ENCODE assay signal across 8 cellular contexts in the genomic region with DNA sequence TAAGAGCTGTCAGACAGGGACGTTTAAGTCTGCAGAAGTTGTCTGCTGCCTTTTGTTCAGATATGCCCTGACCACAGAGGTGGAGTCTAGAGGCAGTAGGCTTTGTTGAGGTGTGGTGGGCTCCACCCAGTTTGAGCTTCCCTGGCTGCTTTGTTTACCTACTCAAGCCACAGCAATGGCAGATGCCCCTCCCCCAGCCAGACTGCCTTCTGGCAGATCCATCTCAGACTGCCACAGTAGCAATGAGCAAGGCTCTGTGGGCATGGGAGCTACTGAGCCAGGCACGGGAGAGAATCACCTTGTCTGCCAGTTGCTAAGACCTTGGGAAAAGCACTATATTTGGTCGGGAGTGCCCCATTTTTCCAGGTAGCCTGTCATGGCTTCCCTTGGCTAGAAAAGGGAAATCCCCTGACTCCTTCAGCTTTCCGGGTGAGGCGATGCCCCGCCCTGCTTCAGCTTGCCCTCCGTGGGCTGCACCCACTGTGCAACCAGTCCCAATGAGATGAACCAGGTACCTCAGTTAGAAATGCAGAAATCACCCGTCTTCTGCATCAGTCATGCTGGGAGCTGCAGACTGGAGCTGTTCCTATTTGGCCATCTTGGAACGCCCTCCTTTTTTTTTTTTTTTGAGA.
DNase-seq lines count a peak whose midpoint lies in the region.
"Not testable (repeated sequence)": the region's sequence is repeated elsewhere in the genome, so short reads cannot be mapped to it uniquely, and the experiment has no call there.

No MANE protein-coding gene starts in this region.

- POLR2A ChIA-PET in CD8-positive, alpha-beta memory T cell (lab: Charles Lee), result interaction anchor here (0.6 to 1.3 kb wide), 3 partner anchors 85 to 1226 kb away, joined by 3 to 6 read pairs (median 6); no protein-coding TSS in a partner anchor
- POLR2A ChIA-PET in activated CD4-positive, alpha-beta memory T cell treated with anti-CD3 and anti-CD28 coated beads for 36 hours (lab: Charles Lee), result not testable (repeated sequence)

- H3K27me3 Mint-ChIP-seq in CD8-positive, alpha-beta memory T cell, result peaks cover 17 to 36% of the 10 kb centered on the region in 2 donors
- not testable (repeated sequence) for H3K27me3 Mint-ChIP-seq in activated CD4-positive, alpha-beta memory T cell treated with anti-CD3 and anti-CD28 coated beads for 36 hours

- peak overlapping the region in 5 of 8 donors; percentile 5 to 86 (median 63) for H3K27ac Mint-ChIP-seq in CD8-positive, alpha-beta memory T cell
- not testable (repeated sequence) for H3K27ac Mint-ChIP-seq in activated CD4-positive, alpha-beta memory T cell treated with anti-CD3 and anti-CD28 coated beads for 36 hours

- not testable (repeated sequence) for H3K4me3 ChIP-seq in CD8-positive, alpha-beta memory T cell (ENCODE audit: low read length)

- not testable (repeated sequence) for H3K9me3 ChIP-seq in CD8-positive, alpha-beta memory T cell (ENCODE audit: low read length)

- peak overlapping the region; percentile 53 to 75 (median 71) for H3K4me3 Mint-ChIP-seq in CD8-positive, alpha-beta memory T cell
- peak overlapping the region; percentile 53 for H3K4me3 Mint-ChIP-seq in activated CD4-positive, alpha-beta memory T cell treated with anti-CD3 and anti-CD28 coated beads for 36 hours

- not testable (repeated sequence) for H3K4me1 ChIP-seq in CD8-positive, alpha-beta memory T cell (ENCODE audit: insufficient read depth, low read length)

- not testable (repeated sequence) for H3K36me3 ChIP-seq in CD8-positive, alpha-beta memory T cell (ENCODE audit: insufficient read depth, low read length)

- not testable (repeated sequence) for H3K27me3 ChIP-seq in CD8-positive, alpha-beta memory T cell (ENCODE audit: insufficient read depth, low read length, poor library complexity, severe bottlenecking)

- peaks cover 5 to 18% (median 7%) of the 10 kb centered on the region in 5 donors for H3K9me3 Mint-ChIP-seq in CD8-positive, alpha-beta memory T cell
- peaks cover 16% of the 10 kb centered on the region for H3K9me3 Mint-ChIP-seq in activated CD4-positive, alpha-beta memory T cell treated with anti-CD3 and anti-CD28 coated beads for 36 hours

- peaks cover 0 to 17% (median 3%) of the 10 kb centered on the region in 3 donors for H3K36me3 Mint-ChIP-seq in CD8-positive, alpha-beta memory T cell
- H3K36me3 Mint-ChIP-seq in activated CD4-positive, alpha-beta memory T cell treated with anti-CD3 and anti-CD28 coated beads for 36 hours, result not testable (repeated sequence)

- intact Hi-C loops in activated CD4-positive, alpha-beta memory T cell treated with anti-CD3 and anti-CD28 coated beads for 36 hours (cut with micrococcal nuclease), result not testable (repeated sequence)

- CTCF ChIA-PET in CD8-positive, alpha-beta memory T cell (lab: Charles Lee), result interaction anchor here (1.1 to 1.9 kb wide), 2 partner anchors 13 to 49 kb away, joined by 3 to 4 read pairs; no protein-coding TSS in a partner anchor
- CTCF ChIA-PET in activated CD4-positive, alpha-beta memory T cell treated with anti-CD3 and anti-CD28 coated beads for 36 hours (lab: Charles Lee), result interaction anchor here (0.8 to 1.3 kb wide), 2 partner anchors 60 to 253 kb away, joined by 5 read pairs; no protein-coding TSS in a partner anchor

- peaks cover 19 to 23% (median 23%) of the 10 kb centered on the region in 3 donors for H3K4me1 Mint-ChIP-seq in CD8-positive, alpha-beta memory T cell
- H3K4me1 Mint-ChIP-seq in activated CD4-positive, alpha-beta memory T cell treated with anti-CD3 and anti-CD28 coated beads for 36 hours (ENCODE audit: low read depth), result peaks cover 13% of the 10 kb centered on the region

- peak; percentile 14 to 88 (median 69) for DNase-seq in CD8-positive, alpha-beta memory T cell
- DNase-seq in NCI-H187 treated with DMSO at 0.1 percent for 48 hours (lab: John Stamatoyannopoulos, UW) (peak; percentile 7), T follicular helper cell (ENCODE audit: low read depth) (peak; percentile 75)
- peak; percentile 64 for DNase-seq in activated CD4-positive, alpha-beta memory T cell treated with anti-CD3 and anti-CD28 coated beads for 36 hours
- peak; percentile 6 to 53 for DNase-seq in activated T-helper 1 cell treated with anti-CD3 and anti-CD28 coated beads, Interleukin-2, amount 50 U/mL, for 16 hours (ENCODE audit: low read depth in 1 of 2, low spot score in 1 of 2)
- DNase-seq in effector CD4-positive, alpha-beta T cell, result peak; percentile 45
- DNase-seq in stimulated activated CD4-positive, alpha-beta T cell treated with anti-CD3 and anti-CD28 coated beads, Interleukin-1b, Interleukin-23, amount 100 ng/mL, for 24 hours (ENCODE audit: low read depth in 4 of 4, low spot score in 1 of 4), result peak in 3 of 4 experiments; percentile 7 to 23 (median 10)
- DNase-seq in stimulated activated naive CD4-positive, alpha-beta T cell (lab: John Stamatoyannopoulos, UW), result peak; percentile 58 to 92 (median 83)

- H3K27ac ChIP-seq in CD8-positive, alpha-beta memory T cell (ENCODE audit: low read depth, low read length), result not testable (repeated sequence)

Comparison
In these comparisons a context has a peak if more than half of its experiments do, and no peak if none do; other contexts are left out.
1. DNase-seq: peak in every context shown above with its lines; median percentile 83 in stimulated activated naive CD4-positive, alpha-beta T cell; 75 in T follicular helper cell; 69 in CD8-positive, alpha-beta memory T cell; 64 in activated CD4-positive, alpha-beta memory T cell treated with anti-CD3 and anti-CD28 coated beads for 36 hours; 45 in effector CD4-positive, alpha-beta T cell; 30 in activated T-helper 1 cell treated with anti-CD3 and anti-CD28 coated beads, Interleukin-2, amount 50 U/mL, for 16 hours; 10 in stimulated activated CD4-positive, alpha-beta T cell treated with anti-CD3 and anti-CD28 coated beads, Interleukin-1b, Interleukin-23, amount 100 ng/mL, for 24 hours; 7 in NCI-H187 treated with DMSO at 0.1 percent for 48 hours.